Comparison of ENCODE assay signal across 23 cellular contexts in genomic region chr6:14682821-14683220, GRCh38.
DNase-seq lines count a peak whose midpoint lies in the region; ATAC-seq, FAIRE-seq and TF ChIP-seq lines count a peak whose summit lies in the region.
"Had no signal": no experiment of that assay in that cellular context is flagged by ENCODE, and none has a peak within 500 bp of the region (broad histone marks: within the 10 kb centered on the region; RNA-seq: fewer than 3 reads in every experiment).

No MANE protein-coding gene starts in this region.

- H3K36me3 Mint-ChIP-seq in HFFc6 (ENCODE audit: low read depth), result peaks cover 4% of the 10 kb centered on the region; the same call in 1 of the 2 replicates
- no peaks in the 10 kb centered on the region for H3K36me3 Mint-ChIP-seq in astrocyte (ENCODE audit: low read depth, unreplicated experiment)
- H3K36me3 Mint-ChIP-seq: activated CD4-positive, alpha-beta memory T cell treated with anti-CD3 and anti-CD28 coated beads for 36 hours; activated naive CD8-positive, alpha-beta T cell; CD8-positive, alpha-beta T cell had no signal

- H3K27me3 Mint-ChIP-seq in HFFc6 (ENCODE audit: insufficient read depth) (no peaks in the 10 kb centered on the region), astrocyte (ENCODE audit: low read depth, unreplicated experiment) (no peaks in the 10 kb centered on the region)
- H3K27me3 Mint-ChIP-seq: activated naive CD8-positive, alpha-beta T cell; central memory CD8-positive, alpha-beta T cell; stimulated activated naive CD8-positive, alpha-beta T cell treated with anti-CD3 and anti-CD28 coated beads, Interleukin-15, amount 100 ng/mL, for 72 hours had no signal

- H3K9me3 Mint-ChIP-seq in HFFc6 (no peaks in the 10 kb centered on the region), astrocyte (ENCODE audit: unreplicated experiment) (peaks cover 4% of the 10 kb centered on the region)
- H3K9me3 Mint-ChIP-seq: activated CD4-positive, alpha-beta memory T cell treated with anti-CD3 and anti-CD28 coated beads for 36 hours; CD8-positive, alpha-beta T cell; central memory CD8-positive, alpha-beta T cell; effector memory CD8-positive, alpha-beta T cell had no signal

- H2AFZ ChIP-seq in astrocyte (ENCODE audit: low read depth, low read length), result no peak overlapping the region

- H3K4me1 Mint-ChIP-seq in HFFc6 (ENCODE audit: low read depth) (peaks cover 15% of the 10 kb centered on the region), astrocyte (ENCODE audit: low read depth, unreplicated experiment) (peaks cover 14% of the 10 kb centered on the region)
- H3K4me1 Mint-ChIP-seq: stimulated activated naive CD8-positive, alpha-beta T cell treated with anti-CD3 and anti-CD28 coated beads, Interleukin-15, amount 100 ng/mL, for 72 hours had no signal

- H3K9me3 ChIP-seq in astrocyte (ENCODE audit: insufficient read depth, low read depth, low read length), result no peaks in the 10 kb centered on the region
- H3K9me3 ChIP-seq: gastrocnemius medialis, neutrophil, Peyer's patch, right atrium auricular region, upper lobe of left lung had no signal

- H3K27me3 ChIP-seq in astrocyte (ENCODE audit: insufficient read depth, low read length), result no peaks in the 10 kb centered on the region
- H3K27me3 ChIP-seq: gastrocnemius medialis, neutrophil, Peyer's patch, right atrium auricular region, upper lobe of left lung had no signal

- H3K9ac ChIP-seq in astrocyte (ENCODE audit: low read length), result no peak overlapping the region

- no peak overlapping the region for H3K27ac Mint-ChIP-seq in HFFc6
- H3K27ac Mint-ChIP-seq in astrocyte (ENCODE audit: unreplicated experiment), result peak overlapping the region; percentile 89
- H3K27ac Mint-ChIP-seq: activated CD4-positive, alpha-beta memory T cell treated with anti-CD3 and anti-CD28 coated beads for 36 hours; activated naive CD8-positive, alpha-beta T cell; CD8-positive, alpha-beta T cell; effector memory CD8-positive, alpha-beta T cell; stimulated activated naive CD8-positive, alpha-beta T cell treated with anti-CD3 and anti-CD28 coated beads, Interleukin-15, amount 100 ng/mL, for 72 hours had no signal

- POLR2A ChIA-PET in AG04449 (lab: Yijun Ruan, JAX), result no interaction called here

- TF ChIP-seq CTCF in AG04449 (IDR thresholded peaks at IDR 0.05; ENCODE audit: insufficient read depth, low read length, missing control alignments) (no peak), HFFc6 (IDR thresholded peaks at IDR 0.05) (no peak), astrocyte (IDR thresholded peaks at IDR 0.05; ENCODE audit: insufficient read depth, low read depth, low read length) (no peak)

- H3K4me3 ChIP-seq in AG04449 (ENCODE audit: low read depth, low read length) (no peak overlapping the region), astrocyte (ENCODE audit: insufficient read depth, low read depth, low read length) (no peak overlapping the region)
- H3K4me3 ChIP-seq: gastrocnemius medialis, K562, Peyer's patch, right atrium auricular region, upper lobe of left lung had no signal

- no peak overlapping the region for H3K27ac ChIP-seq in astrocyte (ENCODE audit: low read depth, low read length)
- H3K27ac ChIP-seq: gastrocnemius medialis, Peyer's patch, right atrium auricular region, upper lobe of left lung, VCaP had no signal

- no peaks in the 10 kb centered on the region for H4K20me1 ChIP-seq in astrocyte (ENCODE audit: insufficient read depth, low read length)

- no peaks in the 10 kb centered on the region for H3K79me2 ChIP-seq in astrocyte (ENCODE audit: insufficient read depth, low read length)

- H3K4me1 ChIP-seq in astrocyte (ENCODE audit: insufficient read depth, low read length), result no peaks in the 10 kb centered on the region
- H3K4me1 ChIP-seq: gastrocnemius medialis, Peyer's patch, right atrium auricular region, upper lobe of left lung had no signal

- CTCF ChIA-PET in AG04449 (lab: Yijun Ruan, JAX), result no interaction called here

- no peak for ATAC-seq in GM18867 (IDR thresholded peaks at IDR 0.05; ENCODE audit: unreplicated experiment)
- ATAC-seq: CD8-positive, alpha-beta T cell; effector memory CD8-positive, alpha-beta T cell; gastrocnemius medialis; K562; left lobe of liver; stimulated activated naive CD8-positive, alpha-beta T cell treated with anti-CD3 and anti-CD28 coated beads, Interleukin-15, amount 100 ng/mL, for 72 hours had no signal

- H3K4me3 Mint-ChIP-seq in HFFc6 (no peak overlapping the region), astrocyte (ENCODE audit: unreplicated experiment) (no peak overlapping the region)
- H3K4me3 Mint-ChIP-seq: activated CD4-positive, alpha-beta memory T cell treated with anti-CD3 and anti-CD28 coated beads for 36 hours; activated naive CD8-positive, alpha-beta T cell; CD8-positive, alpha-beta T cell; central memory CD8-positive, alpha-beta T cell; effector memory CD8-positive, alpha-beta T cell; stimulated activated naive CD8-positive, alpha-beta T cell treated with anti-CD3 and anti-CD28 coated beads, Interleukin-15, amount 100 ng/mL, for 72 hours had no signal

- H3K36me3 ChIP-seq in astrocyte (ENCODE audit: insufficient read depth, low read length), result no peaks in the 10 kb centered on the region
- H3K36me3 ChIP-seq: gastrocnemius medialis, neutrophil, Peyer's patch, right atrium auricular region, upper lobe of left lung had no signal

- DNase-seq in AG04449 (ENCODE audit: low read depth, low spot score) (peak; percentile 44), HFFc6 (peak; percentile 23), astrocyte (ENCODE audit: low read depth) (peak; percentile 85), glomerular visceral epithelial cell (ENCODE audit: extremely low spot score) (peak; percentile 54)
- DNase-seq in stimulated activated CD4-positive, alpha-beta T cell treated with anti-CD3 and anti-CD28 coated beads, Interleukin-4, amount 100 ng/mL, for 24 hours, result no peak
- DNase-seq in central memory CD4-positive, alpha-beta T cell, result no peak
- DNase-seq in activated CD4-positive, CD25-positive, alpha-beta regulatory T cell (lab: John Stamatoyannopoulos, UW), result no peak
- DNase-seq: activated CD4-positive, alpha-beta memory T cell treated with anti-CD3 and anti-CD28 coated beads for 36 hours; activated T-cell treated with anti-CD3 and anti-CD28 coated beads, Interleukin-2, amount 50 U/mL, for 1 hour; CD8-positive, alpha-beta T cell; effector memory CD8-positive, alpha-beta T cell; gastrocnemius medialis; Peyer's patch; stimulated activated naive CD8-positive, alpha-beta T cell treated with anti-CD3 and anti-CD28 coated beads, Interleukin-15, amount 100 ng/mL, for 72 hours; upper lobe of left lung had no signal

- peak overlapping the region; percentile 5 for H3K4me2 ChIP-seq in astrocyte (ENCODE audit: low read length)

- peak; percentile 65 for FAIRE-seq in astrocyte (lab: Jason Lieb, UNC)
- FAIRE-seq: K562 had no signal

Comparison
In these comparisons a context has a peak if more than half of its experiments do, and no peak if none do; other contexts are left out.
1. DNase-seq: peak in AG04449 (single experiment), HFFc6 (single experiment), astrocyte (single experiment) and glomerular visceral epithelial cell (single experiment); none in stimulated activated CD4-positive, alpha-beta T cell treated with anti-CD3 and anti-CD28 coated beads, Interleukin-4, amount 100 ng/mL, for 24 hours (single experiment), central memory CD4-positive, alpha-beta T cell (single experiment) and activated CD4-positive, CD25-positive, alpha-beta regulatory T cell (0 of 4).